In the genomic region with DNA sequence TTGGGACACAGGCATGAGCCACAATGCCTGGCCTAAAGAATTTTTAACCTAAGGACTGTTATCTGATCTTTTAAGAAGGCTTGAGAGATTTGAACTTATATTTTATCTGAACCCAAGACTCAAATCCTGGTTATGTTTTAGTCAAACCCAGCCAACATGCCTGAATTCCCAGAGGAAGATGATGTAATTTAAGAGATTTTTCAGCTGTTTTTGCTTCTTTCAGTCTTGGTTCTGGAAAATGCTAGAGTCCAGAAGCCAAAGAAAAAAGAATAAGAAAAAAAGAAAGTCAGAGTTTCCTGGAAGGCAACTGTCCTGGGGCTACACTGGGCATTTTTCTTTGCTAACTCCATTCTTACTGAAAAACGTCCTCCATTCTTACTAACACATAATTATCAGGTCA, we compare ENCODE assay signal across 14 cellular contexts.
"Had no signal": no experiment of that assay in that cellular context is flagged by ENCODE, and none has a peak within 500 bp of the region (broad histone marks: within the 10 kb centered on the region; RNA-seq: fewer than 3 reads in every experiment).

No MANE protein-coding gene starts in this region.

- H3K36me3 ChIP-seq: gastrocnemius medialis, prostate gland, tibial artery, uterus had no signal

- H3K27ac ChIP-seq: dorsolateral prefrontal cortex, gastrocnemius medialis, prostate gland had no signal

- H3K9me3 ChIP-seq: gastrocnemius medialis, prostate gland, uterus had no signal

- H3K4me1 ChIP-seq: prostate gland, uterus had no signal

- H3K4me3 ChIP-seq: dorsolateral prefrontal cortex, gastrocnemius medialis, prostate gland, tibial artery, uterus had no signal

- H3K27me3 ChIP-seq: dorsolateral prefrontal cortex, gastrocnemius medialis, tibial artery, uterus had no signal

- DNase-seq: activated B cell treated with CpG ODN at 0.5 μM for 24 hours; activated CD4-positive, alpha-beta T cell treated with anti-CD3 and anti-CD28 coated beads, Interleukin-2, amount 10 ng/mL, durations not matched to agents 7 days and 5 days; activated CD8-positive, alpha-beta memory T cell treated with anti-CD3 and anti-CD28 coated beads for 24 hours; activated naive CD4-positive, alpha-beta T cell treated with Interleukin-2 at 50 U/mL for 16 hours; dorsolateral prefrontal cortex; gastrocnemius medialis; naive thymus-derived CD8-positive, alpha-beta T cell; nucleus accumbens; stimulated activated CD4-positive, alpha-beta T cell treated with anti-CD3 and anti-CD28 coated beads, Interleukin-4, amount 100 ng/mL, for 24 hours; stimulated activated naive CD8-positive, alpha-beta T cell treated with anti-CD3 and anti-CD28 coated beads, Interleukin-15, amount 100 ng/mL, for 72 hours; T-helper 2 cell; tibial artery; uterus had no signal
